In genomic region chr17:76274559-76274956, GRCh38 we compare ENCODE assay signal across 14 cellular contexts. TPM values are rescaled to one million over a fixed set of nuclear protein-coding genes. Genes with fewer than 3 reads are reported as not detected.
A peak's percentile ranks its signal among the peaks of the same experiment; 100 is the strongest.
DNase-seq lines count a peak whose midpoint lies in the region; ATAC-seq and TF ChIP-seq lines count a peak whose summit lies in the region.
"Had no signal": no experiment of that assay in that cellular context is flagged by ENCODE, and none has a peak within 500 bp of the region (broad histone marks: within the 10 kb centered on the region; RNA-seq: fewer than 3 reads in every experiment).

No MANE protein-coding gene starts in this region.

- peak overlapping the region; percentile 96 for H3K27ac Mint-ChIP-seq in activated naive CD8-positive, alpha-beta T cell treated with anti-CD3 and anti-CD28 coated beads, Interleukin-2, amount 10 ng/mL, durations not matched to agents 7 days and 5 days

- H3K9me3 ChIP-seq in IMR-90 (ENCODE audit: control insufficient read depth, insufficient read depth, low read length) (no peaks in the 10 kb centered on the region), psoas muscle (no peaks in the 10 kb centered on the region), mesenchymal stem cell (ENCODE audit: control insufficient read depth, low read length) (no peaks in the 10 kb centered on the region)
- H3K9me3 ChIP-seq: ovary, testis had no signal

- H3K18ac ChIP-seq in IMR-90 (ENCODE audit: low read depth, low read length) (no peak overlapping the region), mesenchymal stem cell (ENCODE audit: low read depth in 1 of 2, low read length in 2 of 2) (no peak overlapping the region)

- ATAC-seq in IMR-90 (ENCODE audit: low read depth) (no peak), psoas muscle (no peak), HG02642 (IDR thresholded peaks at IDR 0.05; ENCODE audit: poor library complexity, unreplicated experiment) (no peak)
- no peak for ATAC-seq in activated naive CD8-positive, alpha-beta T cell treated with anti-CD3 and anti-CD28 coated beads, Interleukin-2, amount 10 ng/mL, durations not matched to agents 7 days and 5 days (ENCODE audit: low read depth)

- H4K8ac ChIP-seq in IMR-90 (ENCODE audit: low read depth in 2 of 2, low read length in 2 of 2) (no peak overlapping the region), mesenchymal stem cell (ENCODE audit: low read length) (no peak overlapping the region)

- H2AFZ ChIP-seq in IMR-90 (replicated peaks; ENCODE audit: low read length, poor library complexity) (peak overlapping the region; percentile 2), mesenchymal stem cell (ENCODE audit: low read depth, low read length) (no peak overlapping the region)

- H3K4me1 ChIP-seq in IMR-90 (ENCODE audit: control insufficient read depth, insufficient read depth, low read length) (peaks cover 7% of the 10 kb centered on the region), psoas muscle (peaks cover 44% of the 10 kb centered on the region), mesenchymal stem cell (ENCODE audit: control insufficient read depth, insufficient read depth, low read depth, low read length) (peaks cover 59% of the 10 kb centered on the region)

- no peak overlapping the region for H4K5ac ChIP-seq in IMR-90 (ENCODE audit: low read depth, low read length)

- H3K9me3 Mint-ChIP-seq in activated naive CD8-positive, alpha-beta T cell treated with anti-CD3 and anti-CD28 coated beads, Interleukin-2, amount 10 ng/mL, durations not matched to agents 7 days and 5 days: no peaks in the 10 kb centered on the region

- H3K56ac ChIP-seq in IMR-90 (ENCODE audit: extremely low read depth, insufficient read depth, low read length): no peak overlapping the region

- no TSS peak for BruUV-seq in IMR-90 (replicated peaks; lab: Mats Ljungman, UMichigan)

- peaks cover 6% of the 10 kb centered on the region for H3K9me1 ChIP-seq in IMR-90 (ENCODE audit: insufficient read depth, low read length)

- H3K27ac ChIP-seq in IMR-90 (ENCODE audit: insufficient read depth, low read length) (no peak overlapping the region), psoas muscle (peak overlapping the region; percentile 94), mesenchymal stem cell (ENCODE audit: low read length, poor library complexity, severe bottlenecking) (no peak overlapping the region)
- H3K27ac ChIP-seq: ovary, testis, WERI-Rb-1 had no signal

- no peak for TF ChIP-seq CTCF in IMR-90 (conservative IDR thresholded peaks at IDR 0.05; ENCODE audit: low read depth, low read length)
- no peak for TF ChIP-seq CTCF in psoas muscle (IDR thresholded peaks at IDR 0.05)

- H2BK20ac ChIP-seq in IMR-90 (ENCODE audit: low read depth, low read length): no peak overlapping the region

- in situ Hi-C loops in IMR-90 (cut with MboI; ENCODE audit: low sequenced_read_pairs): no loop called here

- POLR2A ChIA-PET in IMR-90 (lab: Charles Lee; ENCODE audit: unreplicated experiment): no interaction called here
- POLR2A ChIA-PET in activated naive CD8-positive, alpha-beta T cell treated with anti-CD3 and anti-CD28 coated beads, Interleukin-2, amount 10 ng/mL, durations not matched to agents 7 days and 5 days (lab: Charles Lee): interaction anchor here (0.6 to 26.9 kb wide), 10 partner anchors 14 to 461 kb away, joined by 3 to 1721 read pairs (median 6); partner anchors contain the start of genes FOXJ1, RNF157 and UBALD2

- peaks cover 19% of the 10 kb centered on the region for H3K36me3 Mint-ChIP-seq in activated naive CD8-positive, alpha-beta T cell treated with anti-CD3 and anti-CD28 coated beads, Interleukin-2, amount 10 ng/mL, durations not matched to agents 7 days and 5 days

- no peak overlapping the region for H3K4me3 ChIP-seq in IMR-90 (ENCODE audit: insufficient read depth, low read depth, low read length)
- H3K4me3 ChIP-seq in psoas muscle: no peak overlapping the region
- H3K4me3 ChIP-seq in mesenchymal stem cell (ENCODE audit: insufficient read depth in 1 of 2, low read depth in 1 of 2, low read length in 2 of 2): no peak overlapping the region
- H3K4me3 ChIP-seq: ovary, testis had no signal

- H3K23ac ChIP-seq in IMR-90 (ENCODE audit: low read depth, low read length) (0 out of 2 replicates have a peak overlapping the region, but pooled peaks have one; percentile 11), mesenchymal stem cell (ENCODE audit: low read length in 2 of 2) (no peak overlapping the region)

- H3K14ac ChIP-seq in IMR-90 (replicated peaks; ENCODE audit: low read depth, low read length): no peak overlapping the region
- no peak overlapping the region for H3K14ac ChIP-seq in mesenchymal stem cell (ENCODE audit: low read length in 2 of 2)

- H2AK5ac ChIP-seq in IMR-90 (ENCODE audit: low read depth, low read length) (no peak overlapping the region), mesenchymal stem cell (ENCODE audit: low read length, severe bottlenecking) (no peak overlapping the region)

- peak; percentile 66 for DNase-seq in activated CD8-positive, alpha-beta memory T cell treated with anti-CD3 and anti-CD28 coated beads for 24 hours
- no peak for DNase-seq in activated CD8-positive, alpha-beta memory T cell treated with anti-CD3 and anti-CD28 coated beads, Interleukin-2, amount 50 U/mL, for 48 hours
- DNase-seq in IMR-90 (no peak), psoas muscle (no peak), mesenchymal stem cell (no peak), GM19240 (ENCODE audit: insufficient read length, low spot score) (no peak)
- DNase-seq in activated naive CD8-positive, alpha-beta T cell treated with anti-CD3 and anti-CD28 coated beads, Interleukin-2, amount 10 ng/mL, durations not matched to agents 7 days and 5 days: no peak
- DNase-seq: effector CD8-positive, alpha-beta T cell; mammary epithelial cell; ovary; SIG-M5; testis; WERI-Rb-1 had no signal

- peak overlapping the region; percentile 21 for H2AK9ac ChIP-seq in IMR-90 (replicated peaks; ENCODE audit: low read depth, low read length, poor library complexity)

- CTCF ChIA-PET in IMR-90 (lab: Yijun Ruan, JAX): interaction anchor here (0.6 to 1.4 kb wide), 2 partner anchors 145 to 153 kb away, joined by 3 to 5 read pairs; no protein-coding TSS in a partner anchor

- H3K36me3 ChIP-seq in IMR-90 (ENCODE audit: control insufficient read depth, insufficient read depth, low read length): peaks cover 6% of the 10 kb centered on the region
- H3K36me3 ChIP-seq in psoas muscle (ENCODE audit: insufficient read depth in 1 of 2, low read depth in 1 of 2): peaks cover 5 to 7% of the 10 kb centered on the region in 2 donors
- H3K36me3 ChIP-seq in mesenchymal stem cell (ENCODE audit: control insufficient read depth in 1 of 2, insufficient read depth in 2 of 2, low read depth in 1 of 2, low read length in 2 of 2): peaks cover 9 to 39% of the 10 kb centered on the region in 2 experiments
- H3K36me3 ChIP-seq: ovary had no signal

- intact Hi-C loops in IMR-90 (cut with micrococcal nuclease) (no loop called here), psoas muscle (cut with DNase I) (loop anchor here in 1 of 2 donors (5.0 kb wide), 1 partner anchor 82 kb away; no protein-coding TSS in a partner anchor)

- no peaks in the 10 kb centered on the region for H3K27me3 Mint-ChIP-seq in activated naive CD8-positive, alpha-beta T cell treated with anti-CD3 and anti-CD28 coated beads, Interleukin-2, amount 10 ng/mL, durations not matched to agents 7 days and 5 days

- H4K91ac ChIP-seq in IMR-90 (ENCODE audit: insufficient read depth, low read depth, low read length) (no peak overlapping the region), mesenchymal stem cell (ENCODE audit: low read length) (no peak overlapping the region)

- no peak for TF ChIP-seq RAD21 in IMR-90 (IDR thresholded peaks at IDR 0.05; ENCODE audit: low read length)

- H3K9ac ChIP-seq in IMR-90 (ENCODE audit: low read depth, low read length) (no peak overlapping the region), mesenchymal stem cell (ENCODE audit: low read length) (no peak overlapping the region)

- H4K20me1 ChIP-seq in IMR-90 (ENCODE audit: insufficient read depth, low read length): no peaks in the 10 kb centered on the region; the same call in 1 of the 2 replicates

- WGBS in IMR-90 (ENCODE audit: extremely low coverage in 2 of 2, insufficient read length in 1 of 2), 2 experiments: 27% methylated on average over 1 of the region's 4 CpGs; no CpG with 5 or more reads in 1 of the 2 experiments
- 62 to 83% (median 67%) methylated on average over 4 of the region's 4 CpGs for WGBS in psoas muscle, 3 donors
- WGBS in mesenchymal stem cell: 79% methylated on average over 4 of the region's 4 CpGs

- H2BK5ac ChIP-seq in IMR-90 (ENCODE audit: low read depth, low read length, poor library complexity, severe bottlenecking) (no peak overlapping the region), mesenchymal stem cell (ENCODE audit: low read depth, low read length, poor library complexity, severe bottlenecking) (no peak overlapping the region)

- H3K4ac ChIP-seq in IMR-90 (ENCODE audit: low read depth, low read length) (no peak overlapping the region), mesenchymal stem cell (ENCODE audit: low read depth in 1 of 2, low read length in 2 of 2) (no peak overlapping the region)

- peaks cover 45% of the 10 kb centered on the region for H3K4me1 Mint-ChIP-seq in activated naive CD8-positive, alpha-beta T cell treated with anti-CD3 and anti-CD28 coated beads, Interleukin-2, amount 10 ng/mL, durations not matched to agents 7 days and 5 days

- dilution Hi-C loops in IMR-90 (cut with HindIII; ENCODE audit: low sequenced_read_pairs, unreplicated experiment): no loop called here

- peak overlapping the region in 1 of 2 experiments; percentile 24 for H2BK12ac ChIP-seq in mesenchymal stem cell (ENCODE audit: low read length in 2 of 2)

- H3K79me1 ChIP-seq in IMR-90 (ENCODE audit: low read depth in 1 of 2, low read length in 2 of 2) (peaks cover 7 to 28% of the 10 kb centered on the region in 2 experiments; a peak in 2 of 4 replicates), mesenchymal stem cell (replicated peaks; ENCODE audit: low read length, poor library complexity, severe bottlenecking) (peaks cover 11% of the 10 kb centered on the region)

- no peaks in the 10 kb centered on the region for H3K27me3 ChIP-seq in IMR-90 (ENCODE audit: control insufficient read depth, insufficient read depth, low read length)
- H3K27me3 ChIP-seq in psoas muscle (ENCODE audit: insufficient read depth in 3 of 3, low read length in 2 of 3): no peaks in the 10 kb centered on the region
- H3K27me3 ChIP-seq in mesenchymal stem cell (ENCODE audit: control insufficient read depth in 1 of 2, insufficient read depth in 1 of 2, low read length in 2 of 2): no peaks in the 10 kb centered on the region
- H3K27me3 ChIP-seq: ovary, testis had no signal

- peak overlapping the region; percentile 87 for H3K4me3 Mint-ChIP-seq in activated naive CD8-positive, alpha-beta T cell treated with anti-CD3 and anti-CD28 coated beads, Interleukin-2, amount 10 ng/mL, durations not matched to agents 7 days and 5 days

- no peak overlapping the region for H2BK120ac ChIP-seq in IMR-90 (ENCODE audit: low read depth, low read length)
- H2BK120ac ChIP-seq in mesenchymal stem cell (ENCODE audit: low read depth, low read length): no peak overlapping the region

- H2BK15ac ChIP-seq in IMR-90 (ENCODE audit: low read depth, low read length) (no peak overlapping the region), mesenchymal stem cell (ENCODE audit: low read depth, poor library complexity, severe bottlenecking) (no peak overlapping the region)

- no peak overlapping the region for H3K4me2 ChIP-seq in IMR-90 (ENCODE audit: low read depth, low read length)
- H3K4me2 ChIP-seq in mesenchymal stem cell (ENCODE audit: low read length, poor library complexity, severe bottlenecking): no peak overlapping the region

- TF ChIP-seq POLR2A in IMR-90 (IDR thresholded peaks at IDR 0.05; ENCODE audit: low read depth, low read length): no peak

RNA-seq across cellular contexts. Expression of gene UBALD2, which starts 9.4 kb away (rescaled TPM):
- 0.90 and 1.4 TPM in 2 replicates for total RNA-seq in IMR-90 (2012; rRNA removed)
- polyA plus RNA-seq in IMR-90 (2012; rRNA removed): 12.1 and 19.9 TPM in 2 replicates
- 11.6 and 33.1 TPM in 2 replicates for polyA plus RNA-seq in IMR-90 (2012; cell fraction: cytosol; rRNA removed)
- polyA plus RNA-seq in IMR-90 (2012; cell fraction: nucleus; rRNA removed; ENCODE audit: low replicate concordance): 14.2 and 21.7 TPM in 2 replicates
- 100 to 1,000 TPM; 344 to 375 TPM for total RNA-seq in activated naive CD8-positive, alpha-beta T cell treated with anti-CD3 and anti-CD28 coated beads, Interleukin-2, amount 10 ng/mL, durations not matched to agents 7 days and 5 days
- total RNA-seq in psoas muscle: 100 to 1,000 TPM in 3 of 4 donors, 10 to 100 TPM in 1; 55.2 to 414 (median 183) TPM
- polyA plus RNA-seq in psoas muscle: 100 to 1,000 TPM in 2 of 3 donors, 10 to 100 TPM in 1; 68.2 to 145 (median 120) TPM
- 74.6 TPM for polyA plus RNA-seq in mesenchymal stem cell (2013, experiment 1 of 2)
- 80.5 TPM for polyA plus RNA-seq in mesenchymal stem cell (2013, experiment 2 of 2)

RNA-seq across cellular contexts. Expression of gene QRICH2, which starts 33.5 kb away (rescaled TPM):
- total RNA-seq in IMR-90 (2012; rRNA removed) (3.9 and 4.8 TPM in 2 replicates), psoas muscle (1 to 10 TPM in 2 of 4 donors, under 1 TPM in 2; 0.69 to 1.5 (median 0.95) TPM)
- polyA plus RNA-seq in IMR-90 (2012; rRNA removed) (4.3 and 4.7 TPM in 2 replicates), psoas muscle (1 to 10 TPM in 2 of 3 donors, under 1 TPM in 1; 0.94 to 1.2 (median 1.1) TPM)
- 1.5 and 2.8 TPM in 2 replicates for polyA plus RNA-seq in IMR-90 (2012; cell fraction: cytosol; rRNA removed)
- polyA plus RNA-seq in IMR-90 (2012; cell fraction: nucleus; rRNA removed; ENCODE audit: low replicate concordance): 30.2 and 57.3 TPM in 2 replicates
- total RNA-seq in activated naive CD8-positive, alpha-beta T cell treated with anti-CD3 and anti-CD28 coated beads, Interleukin-2, amount 10 ng/mL, durations not matched to agents 7 days and 5 days: 1 to 10 TPM; 3.7 to 4.7 TPM
- polyA plus RNA-seq in mesenchymal stem cell (2013, experiment 1 of 2): 0.57 TPM
- 0.41 TPM for polyA plus RNA-seq in mesenchymal stem cell (2013, experiment 2 of 2)

RNA-seq across cellular contexts. Expression of gene RNF157, which starts 34.3 kb away (rescaled TPM):
- 0.54 and 0.83 TPM in 2 replicates for total RNA-seq in IMR-90 (2012; rRNA removed)
- 1.1 and 1.3 TPM in 2 replicates for polyA plus RNA-seq in IMR-90 (2012; rRNA removed)
- 0.56 and 0.93 TPM in 2 replicates for polyA plus RNA-seq in IMR-90 (2012; cell fraction: cytosol; rRNA removed)
- polyA plus RNA-seq in IMR-90 (2012; cell fraction: nucleus; rRNA removed; ENCODE audit: low replicate concordance): 0.74 and 1.1 TPM in 2 replicates
- 100 to 1,000 TPM; 103 to 110 TPM for total RNA-seq in activated naive CD8-positive, alpha-beta T cell treated with anti-CD3 and anti-CD28 coated beads, Interleukin-2, amount 10 ng/mL, durations not matched to agents 7 days and 5 days
- 10 to 100 TPM; 35.0 to 76.5 (median 60.0) TPM for total RNA-seq in psoas muscle
- 10 to 100 TPM; 14.9 to 90.1 (median 73.9) TPM for polyA plus RNA-seq in psoas muscle
- 5.8 TPM for polyA plus RNA-seq in mesenchymal stem cell (2013, experiment 1 of 2)
- 5.5 TPM for polyA plus RNA-seq in mesenchymal stem cell (2013, experiment 2 of 2)
- total RNA-seq: mammary epithelial cell had no signal

Comparison
In these comparisons a context has a peak if more than half of its experiments do, and no peak if none do; other contexts are left out.
1. RNA of gene UBALD2, which starts 9.4 kb away (total RNA-seq): 344 to 375 TPM in activated naive CD8-positive, alpha-beta T cell treated with anti-CD3 and anti-CD28 coated beads, Interleukin-2, amount 10 ng/mL, durations not matched to agents 7 days and 5 days and 55.2 to 414 TPM in psoas muscle; 0.90 to 1.4 TPM in IMR-90; every median in the first group is over 10 times any median in the second.
2. RNA of gene RNF157, which starts 34.3 kb away (total RNA-seq): 103 to 110 TPM in activated naive CD8-positive, alpha-beta T cell treated with anti-CD3 and anti-CD28 coated beads, Interleukin-2, amount 10 ng/mL, durations not matched to agents 7 days and 5 days and 35.0 to 76.5 TPM in psoas muscle; 0.54 to 0.83 TPM in IMR-90; every median in the first group is over 10 times any median in the second.